In genomic region chr5:68239485-68239884, GRCh38 we compare ENCODE assay signal across 1 cellular context.
TF ChIP-seq lines count a peak whose summit lies in the region.

No MANE protein-coding gene starts in this region.

TF ChIP-seq in K562, 482 proteins besides CTCF, POLR2A, EP300 and RAD21 (continued from another document):
- TF ChIP-seq, protein P1, sequence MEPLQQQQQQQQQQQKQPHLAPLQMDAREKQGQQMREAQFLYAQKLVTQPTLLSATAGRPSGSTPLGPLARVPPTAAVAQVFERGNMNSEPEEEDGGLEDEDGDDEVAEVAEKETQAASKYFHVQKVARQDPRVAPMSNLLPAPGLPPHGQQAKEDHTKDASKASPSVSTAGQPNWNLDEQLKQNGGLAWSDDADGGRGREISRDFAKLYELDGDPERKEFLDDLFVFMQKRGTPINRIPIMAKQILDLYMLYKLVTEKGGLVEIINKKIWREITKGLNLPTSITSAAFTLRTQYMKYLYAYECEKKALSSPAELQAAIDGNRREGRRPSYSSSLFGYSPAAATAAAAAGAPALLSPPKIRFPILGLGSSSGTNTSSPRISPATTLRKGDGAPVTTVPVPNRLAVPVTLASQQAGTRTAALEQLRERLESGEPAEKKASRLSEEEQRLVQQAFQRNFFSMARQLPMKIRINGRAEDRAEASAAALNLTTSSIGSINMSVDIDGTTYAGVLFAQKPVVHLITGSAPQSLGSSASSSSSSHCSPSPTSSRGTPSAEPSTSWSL (CRISPR knock-in tag; IDR thresholded peaks at IDR 0.05; ENCODE audit: borderline replicate concordance), result no peak
- TF ChIP-seq ETS2 (tag; IDR thresholded peaks at IDR 0.05; ENCODE audit: borderline replicate concordance, poor library complexity, severe bottlenecking) (no peak), STAG1 (CRISPR knock-in tag; IDR thresholded peaks at IDR 0.05; ENCODE audit: borderline replicate concordance) (no peak), FOXA3 (CRISPR knock-in tag; conservative IDR thresholded peaks at IDR 0.05 in 1 of 2, IDR thresholded peaks at IDR 0.05 in 1 of 2) (no peak), MAX (CRISPR knock-in tag; IDR thresholded peaks at IDR 0.05) (no peak), CREM (IDR thresholded peaks at IDR 0.05; ENCODE audit: low read depth) (peak; percentile 83), RCOR1 (IDR thresholded peaks at IDR 0.05; ENCODE audit: borderline replicate concordance in 1 of 2, low read depth in 2 of 2, low read length in 2 of 2) (0 out of 4 replicates have a peak, but pooled peaks of 1 of the 2 experiments have one; percentile 29), MXI1 (IDR thresholded peaks at IDR 0.05; ENCODE audit: low read depth, low read length) (no peak), ZKSCAN3 (CRISPR knock-in tag; IDR thresholded peaks at IDR 0.05) (no peak), ZNF143 (CRISPR knock-in tag; IDR thresholded peaks at IDR 0.05) (no peak), ZHX1 (conservative IDR thresholded peaks at IDR 0.05; ENCODE audit: low read length) (no peak), BMI1 (IDR thresholded peaks at IDR 0.05; ENCODE audit: low read length) (no peak), ZNF436 (CRISPR knock-in tag; IDR thresholded peaks at IDR 0.05) (no peak), SAFB2 (IDR thresholded peaks at IDR 0.05; ENCODE audit: borderline replicate concordance, low read depth, low read length, severe bottlenecking) (no peak), SNIP1 (IDR thresholded peaks at IDR 0.05; ENCODE audit: low read depth) (no peak), C11orf30 (IDR thresholded peaks at IDR 0.05; ENCODE audit: low read depth) (no peak), ZKSCAN1 (IDR thresholded peaks at IDR 0.05; ENCODE audit: low read depth, low read length) (no peak), GTF2B (IDR thresholded peaks at IDR 0.05; ENCODE audit: extremely low read depth, insufficient read length) (no peak), ZBTB17 (CRISPR knock-in tag; IDR thresholded peaks at IDR 0.05) (no peak), CBFA2T3 (IDR thresholded peaks at IDR 0.05) (peak; percentile 46), RBM15 (IDR thresholded peaks at IDR 0.05; ENCODE audit: insufficient read depth, low read length) (no peak), HNRNPL (IDR thresholded peaks at IDR 0.05; ENCODE audit: low read depth, low read length) (no peak), ZFP30 (CRISPR knock-in tag; IDR thresholded peaks at IDR 0.05; ENCODE audit: borderline replicate concordance) (no peak), TAF15 (IDR thresholded peaks at IDR 0.05; ENCODE audit: low read depth, low read length) (no peak), TAF1 (IDR thresholded peaks at IDR 0.05; ENCODE audit: control insufficient read depth, extremely low read depth, insufficient read depth, low read length, severe bottlenecking) (no peak), CBX8 (IDR thresholded peaks at IDR 0.05; ENCODE audit: borderline replicate concordance, extremely low read depth, low read depth, low read length, poor library complexity, severe bottlenecking) (no peak), U2AF1 (optimal IDR thresholded peaks at IDR 0.05; ENCODE audit: low read depth, low read length) (no peak), THRAP3 (IDR thresholded peaks at IDR 0.05; ENCODE audit: borderline replicate concordance) (no peak), RBM39 (optimal IDR thresholded peaks at IDR 0.05; ENCODE audit: low read depth, low read length) (no peak), ZFP1 (CRISPR knock-in tag; IDR thresholded peaks at IDR 0.05) (no peak), NFXL1 (CRISPR knock-in tag; IDR thresholded peaks at IDR 0.05) (no peak), ZNF133 (CRISPR knock-in tag; IDR thresholded peaks at IDR 0.05) (no peak), MBD2 (IDR thresholded peaks at IDR 0.05; ENCODE audit: borderline replicate concordance, low read depth) (no peak), MLX (CRISPR knock-in tag; conservative IDR thresholded peaks at IDR 0.05) (no peak), ZSCAN32 (CRISPR knock-in tag; IDR thresholded peaks at IDR 0.05) (no peak), HNRNPUL1 (IDR thresholded peaks at IDR 0.05; ENCODE audit: low read length) (no peak), SIN3A (IDR thresholded peaks at IDR 0.05; ENCODE audit: borderline replicate concordance in 2 of 2, control insufficient read depth in 1 of 2, low read depth in 2 of 2, low read length in 2 of 2) (no peak), GATAD2A (IDR thresholded peaks at IDR 0.05) (no peak), NEUROD1 (IDR thresholded peaks at IDR 0.05; ENCODE audit: borderline replicate concordance, low read depth, low read length, partially characterized antibody) (no peak), NCOA4 (IDR thresholded peaks at IDR 0.05; ENCODE audit: partially characterized antibody) (no peak)
- TF ChIP-seq, protein P2, sequence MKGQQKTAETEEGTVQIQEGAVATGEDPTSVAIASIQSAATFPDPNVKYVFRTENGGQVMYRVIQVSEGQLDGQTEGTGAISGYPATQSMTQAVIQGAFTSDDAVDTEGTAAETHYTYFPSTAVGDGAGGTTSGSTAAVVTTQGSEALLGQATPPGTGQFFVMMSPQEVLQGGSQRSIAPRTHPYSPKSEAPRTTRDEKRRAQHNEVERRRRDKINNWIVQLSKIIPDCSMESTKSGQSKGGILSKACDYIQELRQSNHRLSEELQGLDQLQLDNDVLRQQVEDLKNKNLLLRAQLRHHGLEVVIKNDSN (CRISPR knock-in tag; IDR thresholded peaks at IDR 0.05), result no peak
- TF ChIP-seq, protein P3, sequence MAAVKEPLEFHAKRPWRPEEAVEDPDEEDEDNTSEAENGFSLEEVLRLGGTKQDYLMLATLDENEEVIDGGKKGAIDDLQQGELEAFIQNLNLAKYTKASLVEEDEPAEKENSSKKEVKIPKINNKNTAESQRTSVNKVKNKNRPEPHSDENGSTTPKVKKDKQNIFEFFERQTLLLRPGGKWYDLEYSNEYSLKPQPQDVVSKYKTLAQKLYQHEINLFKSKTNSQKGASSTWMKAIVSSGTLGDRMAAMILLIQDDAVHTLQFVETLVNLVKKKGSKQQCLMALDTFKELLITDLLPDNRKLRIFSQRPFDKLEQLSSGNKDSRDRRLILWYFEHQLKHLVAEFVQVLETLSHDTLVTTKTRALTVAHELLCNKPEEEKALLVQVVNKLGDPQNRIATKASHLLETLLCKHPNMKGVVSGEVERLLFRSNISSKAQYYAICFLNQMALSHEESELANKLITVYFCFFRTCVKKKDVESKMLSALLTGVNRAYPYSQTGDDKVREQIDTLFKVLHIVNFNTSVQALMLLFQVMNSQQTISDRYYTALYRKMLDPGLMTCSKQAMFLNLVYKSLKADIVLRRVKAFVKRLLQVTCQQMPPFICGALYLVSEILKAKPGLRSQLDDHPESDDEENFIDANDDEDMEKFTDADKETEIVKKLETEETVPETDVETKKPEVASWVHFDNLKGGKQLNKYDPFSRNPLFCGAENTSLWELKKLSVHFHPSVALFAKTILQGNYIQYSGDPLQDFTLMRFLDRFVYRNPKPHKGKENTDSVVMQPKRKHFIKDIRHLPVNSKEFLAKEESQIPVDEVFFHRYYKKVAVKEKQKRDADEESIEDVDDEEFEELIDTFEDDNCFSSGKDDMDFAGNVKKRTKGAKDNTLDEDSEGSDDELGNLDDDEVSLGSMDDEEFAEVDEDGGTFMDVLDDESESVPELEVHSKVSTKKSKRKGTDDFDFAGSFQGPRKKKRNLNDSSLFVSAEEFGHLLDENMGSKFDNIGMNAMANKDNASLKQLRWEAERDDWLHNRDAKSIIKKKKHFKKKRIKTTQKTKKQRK (IDR thresholded peaks at IDR 0.05; ENCODE audit: borderline replicate concordance, low read depth, low read length), result no peak
